ENCODE assay signal across 8 cellular contexts in genomic region chr7:90708841-90709317, GRCh38.
DNase-seq lines count a peak whose midpoint lies in the region; ATAC-seq and TF ChIP-seq lines count a peak whose summit lies in the region.

No MANE protein-coding gene starts in this region.

- no peaks in the 10 kb centered on the region for H3K27me3 ChIP-seq in heart right ventricle
- no peaks in the 10 kb centered on the region for H3K27me3 ChIP-seq in CD8-positive, alpha-beta memory T cell (ENCODE audit: insufficient read depth, low read length, poor library complexity, severe bottlenecking)

- H3K36me3 ChIP-seq in heart right ventricle (no peaks in the 10 kb centered on the region), HEK293 (ENCODE audit: control insufficient read depth in 2 of 2, insufficient read depth in 1 of 2, low read length in 2 of 2) (no peaks in the 10 kb centered on the region)
- H3K36me3 ChIP-seq in CD8-positive, alpha-beta memory T cell (ENCODE audit: insufficient read depth, low read length) = no peaks in the 10 kb centered on the region

- peak in 1 of 8 donors; percentile 27 for ATAC-seq in heart right ventricle

- H3K4me1 Mint-ChIP-seq in CD8-positive, alpha-beta memory T cell = no peaks in the 10 kb centered on the region

- CTCF ChIA-PET in HEK293 (lab: Yijun Ruan, JAX) = interaction anchor here (0.6 to 2.9 kb wide), 18 partner anchors 10 to 1798 kb away, joined by 3 to 28 read pairs (median 4); no protein-coding TSS in a partner anchor
- CTCF ChIA-PET in CD8-positive, alpha-beta memory T cell (lab: Charles Lee) = no interaction called here

- no peak overlapping the region for H3K27ac Mint-ChIP-seq in CD8-positive, alpha-beta memory T cell

- in situ Hi-C loops in astrocyte of the cerebellum (cut with HindIII; ENCODE audit: low sequenced_read_pairs) = no loop called here

- TF ChIP-seq CTCF in heart right ventricle (IDR thresholded peaks at IDR 0.05) (peak in 8 of 9 donors; percentile 12 to 50 (median 36)), HEK293 (tag by site-specific recombination; IDR thresholded peaks at IDR 0.05) (peak; percentile 39; the same call in 1 of the 2 replicates), LNCAP (IDR thresholded peaks at IDR 0.05) (peak; percentile 38; the same call in 1 of the 2 replicates), astrocyte of the cerebellum (IDR thresholded peaks at IDR 0.05; ENCODE audit: low read depth, low read length, missing control alignments) (peak; percentile 69)

- peaks cover 0 to 1% of the 10 kb centered on the region in 2 donors for H3K27me3 Mint-ChIP-seq in CD8-positive, alpha-beta memory T cell

- H3K4me1 ChIP-seq in heart right ventricle = peaks cover 3 to 35% (median 16%) of the 10 kb centered on the region in 9 donors
- H3K4me1 ChIP-seq in HEK293 (ENCODE audit: control insufficient read depth, insufficient read depth, low read length) = peaks cover 24% of the 10 kb centered on the region
- H3K4me1 ChIP-seq in CD8-positive, alpha-beta memory T cell (ENCODE audit: insufficient read depth, low read length) = no peaks in the 10 kb centered on the region

- no peaks in the 10 kb centered on the region for H3K36me3 Mint-ChIP-seq in CD8-positive, alpha-beta memory T cell

- H3K27ac ChIP-seq in heart right ventricle (no peak overlapping the region), HEK293 (ENCODE audit: extremely low read depth, low read depth, low read length) (no peak overlapping the region)
- H3K27ac ChIP-seq in CD8-positive, alpha-beta memory T cell (ENCODE audit: low read depth, low read length) = no peak overlapping the region

- DNase-seq in heart right ventricle (no peak), cardiac septum (ENCODE audit: low spot score) (no peak), astrocyte of the cerebellum (ENCODE audit: low read depth) (no peak), lung microvascular endothelial cell (ENCODE audit: low read depth in 2 of 2) (peak; percentile 7 to 56), mucosa of gallbladder (ENCODE audit: low spot score) (no peak)
- DNase-seq in CD8-positive, alpha-beta memory T cell = no peak

- POLR2A ChIA-PET in HEK293 (lab: Yijun Ruan, JAX) = no interaction called here
- POLR2A ChIA-PET in CD8-positive, alpha-beta memory T cell (lab: Charles Lee) = no interaction called here

- 64 to 69% methylated on average over 5 of the region's 5 CpGs for WGBS in heart right ventricle, 2 donors

- H3K9me3 ChIP-seq in heart right ventricle (no peaks in the 10 kb centered on the region), HEK293 (ENCODE audit: control insufficient read depth, insufficient read depth, low read depth, low read length) (no peaks in the 10 kb centered on the region)
- no peaks in the 10 kb centered on the region for H3K9me3 ChIP-seq in CD8-positive, alpha-beta memory T cell (ENCODE audit: low read length)

- no peak overlapping the region for H3K4me3 Mint-ChIP-seq in CD8-positive, alpha-beta memory T cell

- peaks cover 0 to 4% (median 0%) of the 10 kb centered on the region in 5 donors for H3K9me3 Mint-ChIP-seq in CD8-positive, alpha-beta memory T cell

- intact Hi-C loops in heart right ventricle (cut with DNase I) = no loop called here
- intact Hi-C loops in cardiac septum (cut with DNase I) = no loop called here

- no peak overlapping the region for H3K4me3 ChIP-seq in heart right ventricle
- H3K4me3 ChIP-seq in HEK293 (ENCODE audit: low read depth, low read length) = no peak overlapping the region
- H3K4me3 ChIP-seq in astrocyte of the cerebellum (ENCODE audit: low read depth, low read length) = no peak overlapping the region
- no peak overlapping the region for H3K4me3 ChIP-seq in CD8-positive, alpha-beta memory T cell (ENCODE audit: low read length)

TF ChIP-seq in HEK293, 187 proteins besides CTCF, POLR2A, EP300 and RAD21:
- no peak for TF ChIP-seq OSR2 (tag by site-specific recombination; IDR thresholded peaks at IDR 0.05)
- no peak for TF ChIP-seq ZBTB44 (tag by site-specific recombination; IDR thresholded peaks at IDR 0.05)
- no peak for TF ChIP-seq ZNF514 (tag by site-specific recombination; IDR thresholded peaks at IDR 0.05)
- peak; percentile 63 for TF ChIP-seq ZNF654 (tag by site-specific recombination; IDR thresholded peaks at IDR 0.05; ENCODE audit: low read depth)
- no peak for TF ChIP-seq ZNF292 (tag by site-specific recombination; IDR thresholded peaks at IDR 0.05; ENCODE audit: borderline replicate concordance, low read depth)
- TF ChIP-seq ZSCAN18 (tag by site-specific recombination; IDR thresholded peaks at IDR 0.05) = no peak
- TF ChIP-seq ZBTB7A (tag by site-specific recombination; IDR thresholded peaks at IDR 0.05; ENCODE audit: low read depth) = no peak

Comparison
In these comparisons a context has a peak if more than half of its experiments do, and no peak if none do; other contexts are left out.
1. DNase-seq: peak in lung microvascular endothelial cell (2 of 2); none in heart right ventricle (0 of 2), cardiac septum (single experiment), astrocyte of the cerebellum (single experiment), mucosa of gallbladder (single experiment) and CD8-positive, alpha-beta memory T cell (0 of 5).
2. Peak in every context shown above with its lines, with median percentiles within 50 percentile points of each other: CTCF ChIP-seq.